ENCODE assay signal across 19 cellular contexts in genomic region chr3:181633556-181633955, GRCh38.
A peak's percentile ranks its signal among the peaks of the same experiment; 100 is the strongest.
DNase-seq lines count a peak whose midpoint lies in the region; ATAC-seq and TF ChIP-seq lines count a peak whose summit lies in the region.
"Had no signal": no experiment of that assay in that cellular context is flagged by ENCODE, and none has a peak within 500 bp of the region (broad histone marks: within the 10 kb centered on the region; RNA-seq: fewer than 3 reads in every experiment).

No MANE protein-coding gene starts in this region.

- peaks cover 74% of the 10 kb centered on the region for H3K4me1 ChIP-seq in OCI-LY1 (ENCODE audit: insufficient read depth, low read length, severe bottlenecking)
- H3K4me1 ChIP-seq in sigmoid colon: no peaks in the 10 kb centered on the region
- H3K4me1 ChIP-seq: A549, Caco-2 had no signal

- ATAC-seq in HG03520 (IDR thresholded peaks at IDR 0.05; ENCODE audit: unreplicated experiment): no peak
- ATAC-seq: A549, HCT116 had no signal

- H4K20me1 ChIP-seq in OCI-LY1 (ENCODE audit: insufficient read depth, low read length): no peaks in the 10 kb centered on the region

- WGBS in sigmoid colon, 2 donors: 87 to 89% methylated on average over 7 of the region's 7 CpGs

- H3K36me3 ChIP-seq in OCI-LY1 (ENCODE audit: insufficient read depth, low read length) (no peaks in the 10 kb centered on the region), sigmoid colon (no peaks in the 10 kb centered on the region)

- TF ChIP-seq EP300 in sigmoid colon (IDR thresholded peaks at IDR 0.05): no peak

- H3K9me3 ChIP-seq in OCI-LY1 (ENCODE audit: low read length) (no peaks in the 10 kb centered on the region), sigmoid colon (no peaks in the 10 kb centered on the region)
- H3K9me3 ChIP-seq: A549, Caco-2 had no signal

- H3K4me3 ChIP-seq in OCI-LY1 (ENCODE audit: low read depth, low read length, poor library complexity, severe bottlenecking) (no peak overlapping the region), sigmoid colon (no peak overlapping the region)
- H3K4me3 ChIP-seq: A549, GM23248 had no signal

- DNase-seq in NCI-H146 (lab: John Stamatoyannopoulos, UW) (peak; percentile 37), NCI-H146 treated with DMSO at 0.1 percent for 48 hours (lab: John Stamatoyannopoulos, UW; ENCODE audit: unreplicated experiment) (no peak), erythroblast (lab: John Stamatoyannopoulos, UW) (peak; percentile 3 to 19), sigmoid colon (no peak), UCSD-AML1 (lab: John Stamatoyannopoulos, UW; ENCODE audit: unreplicated experiment) (no peak)
- DNase-seq: AML-193; Caco-2; CD4-positive, alpha-beta T cell; DMS153; DMS79; GDM1; GM23248; HFFc6 had no signal

- no peak for TF ChIP-seq POLR2A in erythroblast (IDR thresholded peaks at IDR 0.05; ENCODE audit: low read length)
- TF ChIP-seq POLR2A in sigmoid colon (IDR thresholded peaks at IDR 0.05): no peak

- no peak overlapping the region for H3K4me2 ChIP-seq in OCI-LY1 (ENCODE audit: low read length)
- H3K4me2 ChIP-seq: A549 had no signal

- H3K27ac ChIP-seq in OCI-LY1 (ENCODE audit: low read depth, low read length, poor library complexity, severe bottlenecking) (no peak overlapping the region), sigmoid colon (no peak overlapping the region)
- H3K27ac ChIP-seq: 22Rv1, A549, C4-2B, GM23248 had no signal

- intact Hi-C loops in sigmoid colon (cut with DNase I): no loop called here

- H2AFZ ChIP-seq in OCI-LY1 (ENCODE audit: low read length): no peak overlapping the region
- H2AFZ ChIP-seq: GM23248 had no signal

- TF ChIP-seq CTCF in OCI-LY1 (IDR thresholded peaks at IDR 0.05; ENCODE audit: low read length): 0 out of 2 replicates have a peak, but pooled peaks have one; percentile 11
- TF ChIP-seq CTCF in sigmoid colon (IDR thresholded peaks at IDR 0.05): no peak

- H3K27me3 ChIP-seq in OCI-LY1 (ENCODE audit: insufficient read depth, low read length) (no peaks in the 10 kb centered on the region), sigmoid colon (no peaks in the 10 kb centered on the region)

- no peaks in the 10 kb centered on the region for H3K9me2 ChIP-seq in OCI-LY1 (ENCODE audit: low read depth, low read length)

- H3F3A ChIP-seq in OCI-LY1 (ENCODE audit: insufficient read depth, low read length): no peaks in the 10 kb centered on the region

- H3K9ac ChIP-seq in OCI-LY1 (ENCODE audit: low read length): no peak overlapping the region
- H3K9ac ChIP-seq: GM23248 had no signal

- no peaks in the 10 kb centered on the region for H3K79me2 ChIP-seq in OCI-LY1 (ENCODE audit: insufficient read depth, low read length)

Comparison
In these comparisons a context has a peak if more than half of its experiments do, and no peak if none do; other contexts are left out.
1. DNase-seq: peak in NCI-H146 (single experiment) and erythroblast (2 of 2); none in NCI-H146 treated with DMSO at 0.1 percent for 48 hours (single experiment), sigmoid colon (single experiment) and UCSD-AML1 (single experiment).